ENCODE assay signal across 10 cellular contexts in genomic region chr1:216559359-216559758, GRCh38.
"Had no signal": no experiment of that assay in that cellular context is flagged by ENCODE, and none has a peak within 500 bp of the region (broad histone marks: within the 10 kb centered on the region; RNA-seq: fewer than 3 reads in every experiment).

No MANE protein-coding gene starts in this region.

- H2AFZ ChIP-seq: GM23338 had no signal

- H3K4me2 ChIP-seq: GM23338 had no signal

- H3K27ac ChIP-seq: HL-60 had no signal

- FAIRE-seq: H1, H54, HepG2, K562 had no signal

- H3K4me3 ChIP-seq: GM23338, K562 had no signal

- ATAC-seq: GM23338, HCT116, HepG2, K562 had no signal

- DNase-seq: H9, HFFc6, KG1 had no signal
